ENCODE assay signal across 21 cellular contexts in the genomic region with DNA sequence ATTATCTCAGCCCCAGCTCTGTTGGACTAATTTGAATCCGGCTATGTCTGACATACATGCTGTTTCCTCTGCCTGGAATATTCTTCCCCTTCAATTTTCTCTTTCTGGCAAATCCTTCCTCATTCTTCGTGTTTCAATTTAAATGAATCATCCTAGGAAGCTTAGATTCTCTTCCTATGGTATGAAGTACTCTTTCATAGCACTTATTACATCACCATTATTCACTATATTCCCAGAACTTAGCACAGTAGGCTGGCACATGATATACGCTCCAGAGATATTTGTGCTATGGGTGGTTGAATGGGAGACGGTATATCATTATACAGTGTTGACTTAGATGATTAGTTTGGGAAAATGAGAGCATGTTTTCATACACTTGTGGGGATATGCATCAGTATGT.
A peak's percentile ranks its signal among the peaks of the same experiment; 100 is the strongest.
DNase-seq lines count a peak whose midpoint lies in the region; ATAC-seq, FAIRE-seq and TF ChIP-seq lines count a peak whose summit lies in the region.
"Had no signal": no experiment of that assay in that cellular context is flagged by ENCODE, and none has a peak within 500 bp of the region (broad histone marks: within the 10 kb centered on the region; RNA-seq: fewer than 3 reads in every experiment).

No MANE protein-coding gene starts in this region.

- H3K4me3 Mint-ChIP-seq in HFFc6 (peak overlapping the region; percentile 7; the same call in 1 of the 2 replicates), Caco-2 (ENCODE audit: unreplicated experiment) (no peak overlapping the region)
- no peak overlapping the region for H3K4me3 Mint-ChIP-seq in effector memory CD8-positive, alpha-beta T cell
- H3K4me3 Mint-ChIP-seq: brain; CD8-positive, alpha-beta memory T cell; stimulated activated naive CD8-positive, alpha-beta T cell treated with anti-CD3 and anti-CD28 coated beads, Interleukin-15, amount 100 ng/mL, for 72 hours had no signal

- H3K27me3 Mint-ChIP-seq in HFFc6 (ENCODE audit: insufficient read depth) (peaks cover 3% of the 10 kb centered on the region; the same call in 1 of the 2 replicates), Caco-2 (ENCODE audit: insufficient read depth, unreplicated experiment) (no peaks in the 10 kb centered on the region)
- H3K27me3 Mint-ChIP-seq in effector memory CD8-positive, alpha-beta T cell: no peaks in the 10 kb centered on the region
- H3K27me3 Mint-ChIP-seq: stimulated activated naive CD8-positive, alpha-beta T cell treated with anti-CD3 and anti-CD28 coated beads, Interleukin-15, amount 100 ng/mL, for 72 hours had no signal

- FAIRE-seq in A549 (lab: Jason Lieb, UNC) (no peak), GM19239 (lab: Jason Lieb, UNC) (no peak)
- FAIRE-seq: A204.1 had no signal

- WGBS in A549 (ENCODE audit: missing lambda C conversion rate): 58% methylated on average over 4 of the region's 4 CpGs

- POLR2A ChIA-PET in A549 (lab: Yijun Ruan, JAX) (no interaction called here), Caco-2 (lab: Charles Lee) (no interaction called here)

- H3K9me3 ChIP-seq in A549 (peaks cover 4% of the 10 kb centered on the region; the same call in 1 of the 3 replicates), Caco-2 (no peaks in the 10 kb centered on the region)
- H3K9me3 ChIP-seq: esophagus muscularis mucosa, Peyer's patch had no signal

- H3K4me1 Mint-ChIP-seq in HFFc6 (ENCODE audit: low read depth): peaks cover 16% of the 10 kb centered on the region
- H3K4me1 Mint-ChIP-seq in effector memory CD8-positive, alpha-beta T cell (ENCODE audit: low read depth in 2 of 2): no peaks in the 10 kb centered on the region
- H3K4me1 Mint-ChIP-seq in Caco-2 (ENCODE audit: low read depth, unreplicated experiment): no peaks in the 10 kb centered on the region
- H3K4me1 Mint-ChIP-seq: CD8-positive, alpha-beta memory T cell; stimulated activated naive CD8-positive, alpha-beta T cell treated with anti-CD3 and anti-CD28 coated beads, Interleukin-15, amount 100 ng/mL, for 72 hours had no signal

- H3K27me3 ChIP-seq in Caco-2 (replicated peaks; ENCODE audit: control insufficient read depth, insufficient read depth, low read length): no peaks in the 10 kb centered on the region
- H3K27me3 ChIP-seq: dorsolateral prefrontal cortex, esophagus muscularis mucosa, Peyer's patch had no signal

- H3K36me3 Mint-ChIP-seq in HFFc6 (ENCODE audit: low read depth): no peaks in the 10 kb centered on the region
- H3K36me3 Mint-ChIP-seq in effector memory CD8-positive, alpha-beta T cell (ENCODE audit: insufficient read depth): no peaks in the 10 kb centered on the region
- H3K36me3 Mint-ChIP-seq in Caco-2 (ENCODE audit: insufficient read depth, unreplicated experiment): no peaks in the 10 kb centered on the region

- TF ChIP-seq EP300 in A549 (IDR thresholded peaks at IDR 0.05): no peak

- no peak overlapping the region for H3K4me3 ChIP-seq in A549
- H3K4me3 ChIP-seq in fibroblast of the aortic adventitia (ENCODE audit: low read depth, low read length): no peak overlapping the region
- H3K4me3 ChIP-seq in Caco-2 (ENCODE audit: low read depth, low read length): no peak overlapping the region
- H3K4me3 ChIP-seq: dorsolateral prefrontal cortex, esophagus muscularis mucosa, Peyer's patch had no signal

- CTCF ChIA-PET in A549 (lab: Yijun Ruan, JAX) (interaction anchor here (0.9 to 1.7 kb wide), 5 partner anchors 11 to 33 kb away, joined by 3 to 4 read pairs (median 3); no protein-coding TSS in a partner anchor), Caco-2 (lab: Charles Lee) (no interaction called here)

- peak in 1 of 2 experiments; percentile 30; a peak in 1 of 6 replicates for ATAC-seq in A549
- no peak for ATAC-seq in effector memory CD8-positive, alpha-beta T cell (replicated peaks)
- ATAC-seq: stimulated activated naive CD8-positive, alpha-beta T cell treated with anti-CD3 and anti-CD28 coated beads, Interleukin-15, amount 100 ng/mL, for 72 hours had no signal

- no TSS peak for BruUV-seq in Caco-2 (replicated peaks; lab: Mats Ljungman, UMichigan)

- no peak for DNase-seq in A549 (ENCODE audit: low read depth in 1 of 2, low spot score in 1 of 2)
- DNase-seq in HFFc6: peak; percentile 18
- peak; percentile 22 for DNase-seq in astrocyte of the hippocampus (ENCODE audit: low read depth, low spot score)
- peak; percentile 77 for DNase-seq in fibroblast of the aortic adventitia (ENCODE audit: low read depth)
- no peak for DNase-seq in effector memory CD8-positive, alpha-beta T cell
- DNase-seq in Ammon's horn (ENCODE audit: low spot score): no peak
- no peak for DNase-seq in GM19239 (ENCODE audit: insufficient read length, low spot score)
- DNase-seq in Caco-2: no peak
- DNase-seq: activated CD4-positive, alpha-beta T cell treated with anti-CD3 and anti-CD28 coated beads, Interleukin-2, amount 50 U/mL, for 1 hour; activated naive CD4-positive, alpha-beta T cell; CD8-positive, alpha-beta memory T cell; dorsolateral prefrontal cortex; NCI-H1048; NCI-H748 treated with DMSO at 0.1 percent for 48 hours; Peyer's patch; retina; stimulated activated naive CD8-positive, alpha-beta T cell treated with anti-CD3 and anti-CD28 coated beads, Interleukin-15, amount 100 ng/mL, for 72 hours; SW 1271 had no signal

- no peak overlapping the region for H3K27ac ChIP-seq in A549
- H3K27ac ChIP-seq: dorsolateral prefrontal cortex, esophagus muscularis mucosa, Peyer's patch had no signal

- H3K9me3 Mint-ChIP-seq in HFFc6 (no peaks in the 10 kb centered on the region; the same call in 1 of the 2 replicates), Caco-2 (ENCODE audit: unreplicated experiment) (no peaks in the 10 kb centered on the region)
- H3K9me3 Mint-ChIP-seq in effector memory CD8-positive, alpha-beta T cell: peaks cover 0 to 3% of the 10 kb centered on the region in 2 donors

- intact Hi-C loops in Caco-2 (cut with micrococcal nuclease; ENCODE audit: unreplicated experiment): no loop called here

- TF ChIP-seq RAD21 in A549 (conservative IDR thresholded peaks at IDR 0.05 in 1 of 2, IDR thresholded peaks at IDR 0.05 in 1 of 2): no peak

- peak overlapping the region; percentile 55 for H3K27ac Mint-ChIP-seq in HFFc6
- no peak overlapping the region for H3K27ac Mint-ChIP-seq in effector memory CD8-positive, alpha-beta T cell
- no peak overlapping the region for H3K27ac Mint-ChIP-seq in Caco-2 (ENCODE audit: unreplicated experiment)
- H3K27ac Mint-ChIP-seq: brain; CD8-positive, alpha-beta memory T cell; stimulated activated naive CD8-positive, alpha-beta T cell treated with anti-CD3 and anti-CD28 coated beads, Interleukin-15, amount 100 ng/mL, for 72 hours had no signal

- H3K4me1 ChIP-seq in A549 (peaks cover 9% of the 10 kb centered on the region; the same call in 2 of the 3 replicates), Caco-2 (no peaks in the 10 kb centered on the region)
- H3K4me1 ChIP-seq: esophagus muscularis mucosa, Peyer's patch had no signal

- 0 out of 3 replicates have a peak overlapping the region, but pooled peaks have one; percentile 8 for H3K4me2 ChIP-seq in A549

- TF ChIP-seq CTCF in A549 (IDR thresholded peaks at IDR 0.05) (no peak), HFFc6 (IDR thresholded peaks at IDR 0.05) (no peak), fibroblast of the aortic adventitia (IDR thresholded peaks at IDR 0.05; ENCODE audit: insufficient read depth, low read length) (no peak), Caco-2 (IDR thresholded peaks at IDR 0.05; ENCODE audit: insufficient read depth in 1 of 2, low read depth in 1 of 2, low read length in 1 of 2, severe bottlenecking in 1 of 2, unreplicated experiment in 1 of 2) (no peak)

- no peaks in the 10 kb centered on the region for H3K36me3 ChIP-seq in Caco-2 (ENCODE audit: control insufficient read depth, insufficient read depth, low read length)
- H3K36me3 ChIP-seq: esophagus muscularis mucosa, Peyer's patch had no signal

- no peak for TF ChIP-seq POLR2A in A549 (IDR thresholded peaks at IDR 0.05; ENCODE audit: low read length)

TF ChIP-seq in A549, 52 proteins besides CTCF, POLR2A, EP300 and RAD21:
- no peak for TF ChIP-seq BHLHE40 (IDR thresholded peaks at IDR 0.05; ENCODE audit: low read depth, low read length)
- TF ChIP-seq NFE2L2 (conservative IDR thresholded peaks at IDR 0.05; ENCODE audit: low read length): no peak
- TF ChIP-seq FOSL2 (IDR thresholded peaks at IDR 0.05): no peak
- 0 out of 2 replicates have a peak, but pooled peaks have one; percentile 14 for TF ChIP-seq FOSL2 (CRISPR knock-in tag; IDR thresholded peaks at IDR 0.05)
- TF ChIP-seq SREBF2 (IDR thresholded peaks at IDR 0.05): no peak

Comparison
In these comparisons a context has a peak if more than half of its experiments do, and no peak if none do; other contexts are left out.
1. DNase-seq: peak in HFFc6 (single experiment), astrocyte of the hippocampus (single experiment) and fibroblast of the aortic adventitia (single experiment); none in A549 (0 of 2), effector memory CD8-positive, alpha-beta T cell (0 of 3), Ammon's horn (single experiment), GM19239 (single experiment) and Caco-2 (0 of 2).